Comparison of ENCODE assay signal across 10 cellular contexts in the genomic region with DNA sequence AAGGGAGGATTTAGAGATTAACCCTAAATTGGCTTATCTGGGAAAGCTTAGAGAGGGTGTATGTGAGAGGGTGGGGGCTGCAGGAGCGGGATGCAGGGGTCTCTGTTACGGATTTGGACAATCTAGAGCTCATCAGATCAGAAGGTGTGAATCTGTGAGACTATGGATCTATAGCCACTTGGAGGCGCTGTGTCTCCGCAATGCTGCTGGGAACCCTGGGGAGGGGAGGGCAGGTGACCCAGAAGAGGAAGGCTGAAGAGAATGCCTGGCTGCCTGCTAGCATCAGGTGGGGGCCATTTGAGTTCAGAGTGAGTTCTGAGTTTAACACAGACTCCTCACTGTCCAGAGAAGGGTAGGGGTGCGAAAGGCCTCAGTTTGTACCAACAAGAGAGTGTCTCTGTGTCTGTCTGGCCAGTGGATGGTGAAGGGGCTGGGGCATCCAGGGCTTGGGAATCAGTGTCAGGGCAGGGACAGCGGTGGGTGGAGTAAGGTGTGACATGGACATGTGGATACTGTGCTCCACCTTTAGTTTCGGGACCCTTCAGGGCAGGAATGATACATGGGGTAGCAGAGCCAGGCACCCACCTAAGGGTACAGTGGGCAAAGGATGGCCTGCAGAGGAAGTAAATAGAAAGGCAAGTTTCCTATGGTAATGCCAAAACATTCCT.
DNase-seq lines count a peak whose midpoint lies in the region; ATAC-seq and TF ChIP-seq lines count a peak whose summit lies in the region.
"Had no signal": no experiment of that assay in that cellular context is flagged by ENCODE, and none has a peak within 500 bp of the region (broad histone marks: within the 10 kb centered on the region; RNA-seq: fewer than 3 reads in every experiment).

No MANE protein-coding gene starts in this region.

- H4K20me1 ChIP-seq in osteoblast (ENCODE audit: insufficient read depth, low read length) = no peaks in the 10 kb centered on the region

- no peaks in the 10 kb centered on the region for H3K9me3 ChIP-seq in osteoblast (ENCODE audit: low read depth, low read length)
- H3K9me3 ChIP-seq: gastroesophageal sphincter had no signal

- no peaks in the 10 kb centered on the region for H3K36me3 ChIP-seq in osteoblast (ENCODE audit: insufficient read depth, low read length)
- H3K36me3 ChIP-seq: gastroesophageal sphincter had no signal

- no peaks in the 10 kb centered on the region for H3K36me3 Mint-ChIP-seq in activated naive CD8-positive, alpha-beta T cell

- H3K4me2 ChIP-seq in osteoblast (ENCODE audit: insufficient read depth, low read length) = no peak overlapping the region

- DNase-seq in GM10266 (ENCODE audit: extremely low spot score) (no peak), NCI-H82 treated with DMSO at 0.1 percent for 48 hours (lab: John Stamatoyannopoulos, UW; ENCODE audit: unreplicated experiment) (peak; percentile 93), osteoblast (ENCODE audit: insufficient read length, low spot score, missing footprints) (no peak), coronary artery (ENCODE audit: low spot score) (no peak), ureter (ENCODE audit: low spot score) (no peak), NCI-H774 (lab: John Stamatoyannopoulos, UW) (no peak)

- TF ChIP-seq CTCF in GM10266 (IDR thresholded peaks at IDR 0.05; ENCODE audit: control insufficient read depth, insufficient read depth, low read depth, missing control alignments) = peak; percentile 2
- peak; percentile 44 for TF ChIP-seq CTCF in osteoblast (IDR thresholded peaks at IDR 0.05; ENCODE audit: extremely low read depth, low read depth, low read length)
- TF ChIP-seq CTCF in coronary artery (IDR thresholded peaks at IDR 0.05) = no peak

- H3K27me3 Mint-ChIP-seq in activated naive CD8-positive, alpha-beta T cell = no peaks in the 10 kb centered on the region

- ATAC-seq in GM21515 (IDR thresholded peaks at IDR 0.05; ENCODE audit: unreplicated experiment) = no peak
- ATAC-seq: gastroesophageal sphincter had no signal

- peak overlapping the region; percentile 66 for H3K27ac Mint-ChIP-seq in activated naive CD8-positive, alpha-beta T cell
- H3K27ac Mint-ChIP-seq: nephron had no signal

- H2AFZ ChIP-seq in osteoblast (ENCODE audit: low read length) = no peak overlapping the region

- no peaks in the 10 kb centered on the region for H3K79me2 ChIP-seq in osteoblast (ENCODE audit: insufficient read depth, low read length)

- no peaks in the 10 kb centered on the region for H3K27me3 ChIP-seq in osteoblast (ENCODE audit: insufficient read depth, low read length)

- H3K4me1 ChIP-seq in osteoblast (ENCODE audit: insufficient read depth, low read length) = peaks cover 14% of the 10 kb centered on the region
- H3K4me1 ChIP-seq: gastroesophageal sphincter had no signal

- H3K4me3 ChIP-seq in osteoblast (ENCODE audit: insufficient read depth, low read length) (no peak overlapping the region), coronary artery (no peak overlapping the region)
- H3K4me3 ChIP-seq: gastroesophageal sphincter had no signal

- no peak overlapping the region for H3K4me3 Mint-ChIP-seq in activated naive CD8-positive, alpha-beta T cell
- H3K4me3 Mint-ChIP-seq: nephron had no signal

- no peaks in the 10 kb centered on the region for H3K9me3 Mint-ChIP-seq in activated naive CD8-positive, alpha-beta T cell (ENCODE audit: low read depth)
- H3K9me3 Mint-ChIP-seq: nephron had no signal

- no peak overlapping the region for H3K27ac ChIP-seq in osteoblast (ENCODE audit: low read depth, low read length)
- no peak overlapping the region for H3K27ac ChIP-seq in coronary artery
- H3K27ac ChIP-seq: gastroesophageal sphincter had no signal

- peaks cover 33% of the 10 kb centered on the region for H3K4me1 Mint-ChIP-seq in activated naive CD8-positive, alpha-beta T cell (ENCODE audit: low read depth)
- H3K4me1 Mint-ChIP-seq: nephron had no signal
